ENCODE assay signal across 8 cellular contexts in genomic region chrX:40176256-40176978, GRCh38.
DNase-seq lines count a peak whose midpoint lies in the region; ATAC-seq and TF ChIP-seq lines count a peak whose summit lies in the region.

No MANE protein-coding gene starts in this region.

- TF ChIP-seq CTCF in OCI-LY1 (IDR thresholded peaks at IDR 0.05; ENCODE audit: low read length) (no peak), glutamatergic neuron (IDR thresholded peaks at IDR 0.05; ENCODE audit: partially characterized antibody, unreplicated experiment) (no peak), osteocyte (IDR thresholded peaks at IDR 0.05) (no peak), uterus (IDR thresholded peaks at IDR 0.05) (no peak)

- H3K36me3 ChIP-seq in OCI-LY1 (ENCODE audit: insufficient read depth, low read length): no peaks in the 10 kb centered on the region
- no peaks in the 10 kb centered on the region for H3K36me3 ChIP-seq in uterus

- peak overlapping the region; percentile 77 for H3K4me3 ChIP-seq in OCI-LY1 (ENCODE audit: low read depth, low read length, poor library complexity, severe bottlenecking)
- peak overlapping the region; percentile 40 to 58 for H3K4me3 ChIP-seq in uterus

- H3K27me3 ChIP-seq in OCI-LY1 (ENCODE audit: insufficient read depth, low read length): no peaks in the 10 kb centered on the region
- no peaks in the 10 kb centered on the region for H3K27me3 ChIP-seq in uterus

- H3F3A ChIP-seq in OCI-LY1 (ENCODE audit: insufficient read depth, low read length): no peaks in the 10 kb centered on the region

- H3K27ac ChIP-seq in OCI-LY1 (ENCODE audit: low read depth, low read length, poor library complexity, severe bottlenecking) (peak overlapping the region; percentile 98), uterus (peak overlapping the region; percentile 91 to 93)

- peak overlapping the region; percentile 80 for H3K4me2 ChIP-seq in OCI-LY1 (ENCODE audit: low read length)

- peaks cover 1% of the 10 kb centered on the region for H3K27me3 Mint-ChIP-seq in glutamatergic neuron (ENCODE audit: unreplicated experiment)
- H3K27me3 Mint-ChIP-seq in osteocyte (ENCODE audit: unreplicated experiment): no peaks in the 10 kb centered on the region

- H3K4me1 Mint-ChIP-seq in glutamatergic neuron (ENCODE audit: low read depth, unreplicated experiment): peaks cover 11% of the 10 kb centered on the region
- peaks cover 27% of the 10 kb centered on the region for H3K4me1 Mint-ChIP-seq in osteocyte (ENCODE audit: unreplicated experiment)

- no peaks in the 10 kb centered on the region for H4K20me1 ChIP-seq in OCI-LY1 (ENCODE audit: insufficient read depth, low read length)

- no peaks in the 10 kb centered on the region for H3K79me2 ChIP-seq in OCI-LY1 (ENCODE audit: insufficient read depth, low read length)

- H3K9me2 ChIP-seq in OCI-LY1 (ENCODE audit: low read depth, low read length): no peaks in the 10 kb centered on the region

- intact Hi-C loops in uterus (cut with DNase I; ENCODE audit: low total_unique reads): loop anchor here (10.0 kb wide), 1 partner anchor 88 kb away; no protein-coding TSS in a partner anchor

- ATAC-seq in GM21515 (IDR thresholded peaks at IDR 0.05; ENCODE audit: unreplicated experiment) (peak; percentile 27), GM21367 (IDR thresholded peaks at IDR 0.05; ENCODE audit: unreplicated experiment) (no peak)

- peak; percentile 5 to 34 for TF ChIP-seq POLR2A in uterus (IDR thresholded peaks at IDR 0.05)

- H3K9me3 ChIP-seq in OCI-LY1 (ENCODE audit: low read length): no peaks in the 10 kb centered on the region
- H3K9me3 ChIP-seq in uterus: no peaks in the 10 kb centered on the region

- H3K36me3 Mint-ChIP-seq in glutamatergic neuron (ENCODE audit: unreplicated experiment) (no peaks in the 10 kb centered on the region), osteocyte (ENCODE audit: unreplicated experiment) (no peaks in the 10 kb centered on the region)

- H3K27ac Mint-ChIP-seq in glutamatergic neuron (ENCODE audit: unreplicated experiment) (peak overlapping the region; percentile 39), osteocyte (ENCODE audit: unreplicated experiment) (peak overlapping the region; percentile 99)

- DNase-seq in COR-L47 (lab: John Stamatoyannopoulos, UW): peak; percentile 47
- peak; percentile 66 for DNase-seq in activated gamma-delta T cell treated with anti-CD3 and anti-CD28 coated beads, Interleukin-2, amount 50 U/mL, for 16 hours (ENCODE audit: low read depth)
- DNase-seq in glutamatergic neuron: peak; percentile 58
- DNase-seq in osteocyte (ENCODE audit: extremely low spot score, unreplicated experiment): no peak
- DNase-seq in uterus: peak; percentile 47 to 67

- H3K9ac ChIP-seq in OCI-LY1 (ENCODE audit: low read length): peak overlapping the region; percentile 91

- H3K4me1 ChIP-seq in OCI-LY1 (ENCODE audit: insufficient read depth, low read length, severe bottlenecking): peaks cover 53% of the 10 kb centered on the region
- H3K4me1 ChIP-seq in uterus: peaks cover 0 to 7% of the 10 kb centered on the region in 2 donors

- H3K9me3 Mint-ChIP-seq in glutamatergic neuron (ENCODE audit: unreplicated experiment) (peaks cover 7% of the 10 kb centered on the region), osteocyte (ENCODE audit: unreplicated experiment) (no peaks in the 10 kb centered on the region)

- H3K4me3 Mint-ChIP-seq in glutamatergic neuron (ENCODE audit: unreplicated experiment): peak overlapping the region; percentile 74
- peak overlapping the region; percentile 76 for H3K4me3 Mint-ChIP-seq in osteocyte (ENCODE audit: unreplicated experiment)

- H2AFZ ChIP-seq in OCI-LY1 (ENCODE audit: low read length): no peak overlapping the region
